Comparison of ENCODE assay signal across 30 cellular contexts in the genomic region with DNA sequence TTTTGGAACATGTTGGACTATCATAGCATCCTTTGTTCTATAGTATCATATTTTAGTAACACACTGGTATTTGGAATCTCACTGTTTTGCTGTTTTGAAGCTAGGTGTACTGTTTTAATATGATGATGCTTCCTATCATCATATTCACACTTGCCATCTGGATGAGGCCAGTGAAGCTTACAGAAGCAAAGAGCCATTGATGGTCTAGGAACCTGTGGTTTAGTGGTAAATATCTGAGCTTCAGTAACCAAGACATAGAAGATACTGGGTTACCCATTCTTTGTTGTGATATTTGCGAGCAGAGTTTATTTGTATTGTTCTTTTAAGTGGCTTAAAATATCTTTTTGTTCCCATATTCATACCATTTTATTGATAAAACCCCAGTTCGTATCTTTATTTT.
"Had no signal": no experiment of that assay in that cellular context is flagged by ENCODE, and none has a peak within 500 bp of the region (broad histone marks: within the 10 kb centered on the region; RNA-seq: fewer than 3 reads in every experiment).

No MANE protein-coding gene starts in this region.

- H3K27me3 ChIP-seq: adrenal gland, ascending aorta, body of pancreas, brain microvascular endothelial cell, breast epithelium, cardiac muscle cell had no signal

- ATAC-seq: activated naive CD4-positive, alpha-beta T cell treated with anti-CD3 and anti-CD28 coated beads, Interleukin-2, amount 50 U/mL, for 72 hours; activated naive CD8-positive, alpha-beta T cell treated with anti-CD3 and anti-CD28 coated beads, Interleukin-2, amount 50 U/mL, for 24 hours; activated T-cell treated with anti-CD3 and anti-CD28 coated beads, Interleukin-2, amount 50 U/mL, for 4 hours; activated T-cell treated with anti-CD3 and anti-CD28 coated beads, Interleukin-2, amount 50 U/mL, for 72 hours; activated T-helper 17 cell treated with anti-CD3 and anti-CD28 coated beads, Interleukin-2, amount 50 U/mL, for 72 hours; body of pancreas had no signal

- H3K27ac ChIP-seq: adrenal gland, ascending aorta, body of pancreas, brain microvascular endothelial cell, breast epithelium, cardiac muscle cell had no signal

- H3K9me3 ChIP-seq: adrenal gland, ascending aorta, body of pancreas, breast epithelium had no signal

- H3K4me3 ChIP-seq: adrenal gland, ascending aorta, body of pancreas, breast epithelium, cardiac muscle cell had no signal

- H3K4me1 ChIP-seq: adrenal gland, ascending aorta, body of pancreas, breast epithelium had no signal

- H3K36me3 ChIP-seq: adrenal gland, ascending aorta, brain microvascular endothelial cell, breast epithelium, cardiac muscle cell had no signal

- DNase-seq: activated effector memory CD4-positive, alpha-beta T cell treated with anti-CD3 and anti-CD28 coated beads, Interleukin-2, amount 50 U/mL, for 16 hours; activated effector memory CD4-positive, alpha-beta T cell treated with Interleukin-2 at 50 U/mL for 16 hours; activated gamma-delta T cell; activated gamma-delta T cell treated with Interleukin-2 at 50 U/mL for 16 hours; activated naive CD4-positive, alpha-beta T cell; activated naive CD4-positive, alpha-beta T cell treated with anti-CD3 and anti-CD28 coated beads for 36 hours; activated naive CD4-positive, alpha-beta T cell treated with anti-CD3 and anti-CD28 coated beads, Interleukin-2, amount 10 ng/mL, durations not matched to agents 7 days and 5 days; activated naive CD4-positive, alpha-beta T cell treated with anti-CD3 and anti-CD28 coated beads, Interleukin-2, amount 50 U/mL, for 16 hours; activated naive CD4-positive, alpha-beta T cell treated with Interleukin-2 at 50 U/mL for 16 hours; activated naive CD8-positive, alpha-beta T cell treated with anti-CD3 and anti-CD28 coated beads for 36 hours; activated naive CD8-positive, alpha-beta T cell treated with anti-CD3 and anti-CD28 coated beads, Interleukin-2, amount 10 ng/mL, durations not matched to agents 7 days and 5 days; activated naive CD8-positive, alpha-beta T cell treated with anti-CD3 and anti-CD28 coated beads, Interleukin-2, amount 50 U/mL, for 24 hours; activated T-cell treated with anti-CD3 and anti-CD28 coated beads, Interleukin-2, amount 50 U/mL, for 4 hours; activated T-cell treated with anti-CD3 and anti-CD28 coated beads, Interleukin-2, amount 50 U/mL, for 48 hours; activated T-cell treated with anti-CD3 and anti-CD28 coated beads, Interleukin-2, amount 50 U/mL, for 72 hours; adrenal gland; amniotic stem cell; amygdala; anterior cingulate cortex; aorta; body of pancreas; brain microvascular endothelial cell; caudate nucleus; central memory CD4-positive, alpha-beta T cell; cerebellar nuclear complex had no signal
